In the genomic region with DNA sequence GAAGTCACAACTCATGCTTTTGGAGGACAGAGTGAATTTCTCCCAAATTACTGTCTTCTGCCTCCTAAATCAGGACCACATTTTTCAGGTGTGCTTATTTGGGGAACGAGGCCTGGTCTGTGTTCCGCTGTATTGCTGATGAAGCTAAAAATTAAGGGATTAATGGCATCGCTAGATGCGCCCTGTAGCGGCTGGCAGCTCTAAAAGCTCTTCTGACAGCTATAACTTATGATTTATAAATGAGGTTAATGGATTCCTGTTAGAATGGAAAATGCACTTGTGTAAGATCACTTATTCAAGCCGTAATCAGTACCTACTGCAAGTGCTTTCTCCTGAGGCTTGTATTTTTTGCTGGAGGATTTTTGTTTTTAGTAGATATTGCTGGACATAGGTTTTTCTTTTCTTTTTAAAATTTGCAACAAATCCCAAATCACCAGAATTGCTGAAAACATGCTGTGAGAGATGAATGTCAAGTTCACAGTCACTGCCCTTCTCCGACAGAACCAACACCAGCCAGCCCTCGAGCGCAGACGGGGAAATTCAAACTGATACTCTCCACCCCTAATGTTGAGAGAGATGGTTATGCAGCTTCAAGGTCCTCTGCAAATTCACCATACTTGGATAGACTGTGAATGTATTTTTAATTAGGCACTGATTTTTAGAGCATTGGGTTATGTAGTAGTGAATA, we compare ENCODE assay signal across 15 cellular contexts. TPM values are rescaled to one million over a fixed set of nuclear protein-coding genes. Genes with fewer than 3 reads are reported as not detected.
A peak's percentile ranks its signal among the peaks of the same experiment; 100 is the strongest.
DNase-seq lines count a peak whose midpoint lies in the region; ATAC-seq and TF ChIP-seq lines count a peak whose summit lies in the region.
"Had no signal": no experiment of that assay in that cellular context is flagged by ENCODE, and none has a peak within 500 bp of the region (broad histone marks: within the 10 kb centered on the region; RNA-seq: fewer than 3 reads in every experiment).

No MANE protein-coding gene starts in this region.

- ATAC-seq in WTC11, result no peak
- ATAC-seq: left colon, Right ventricle myocardium inferior had no signal

- no peaks in the 10 kb centered on the region for H3K9me3 Mint-ChIP-seq in T-helper 2 cell treated with Interferon-gamma antibody and Interleukin-4, amounts not matched to agents 5 μg/mL and 100 μg/mL, for 36 hours
- H3K9me3 Mint-ChIP-seq in activated CD4-positive, alpha-beta memory T cell treated with anti-CD3 and anti-CD28 coated beads for 36 hours, result no peaks in the 10 kb centered on the region
- H3K9me3 Mint-ChIP-seq in neural crest cell (no peaks in the 10 kb centered on the region), WTC11 (peaks cover 3% of the 10 kb centered on the region; the same call in 1 of the 2 replicates), chondrocyte (ENCODE audit: low read depth) (no peaks in the 10 kb centered on the region)
- H3K9me3 Mint-ChIP-seq: endodermal cell had no signal

- H3K36me3 Mint-ChIP-seq in T-helper 2 cell treated with Interferon-gamma antibody and Interleukin-4, amounts not matched to agents 5 μg/mL and 100 μg/mL, for 36 hours (ENCODE audit: low read depth), result no peaks in the 10 kb centered on the region
- H3K36me3 Mint-ChIP-seq in activated CD4-positive, alpha-beta memory T cell treated with anti-CD3 and anti-CD28 coated beads for 36 hours, result no peaks in the 10 kb centered on the region
- H3K36me3 Mint-ChIP-seq in neural crest cell (ENCODE audit: low read depth) (no peaks in the 10 kb centered on the region), WTC11 (no peaks in the 10 kb centered on the region), chondrocyte (ENCODE audit: low read depth) (peaks cover 4% of the 10 kb centered on the region)

- TF ChIP-seq CTCF in HEK293 (tag by site-specific recombination; IDR thresholded peaks at IDR 0.05) (no peak), neural crest cell (conservative IDR thresholded peaks at IDR 0.05) (no peak), WTC11 (IDR thresholded peaks at IDR 0.05) (no peak), chondrocyte (IDR thresholded peaks at IDR 0.05) (no peak)

- H3K4me3 Mint-ChIP-seq in T-helper 2 cell treated with Interferon-gamma antibody and Interleukin-4, amounts not matched to agents 5 μg/mL and 100 μg/mL, for 36 hours, result peak overlapping the region; percentile 58
- H3K4me3 Mint-ChIP-seq in activated CD4-positive, alpha-beta memory T cell treated with anti-CD3 and anti-CD28 coated beads for 36 hours, result no peak overlapping the region
- H3K4me3 Mint-ChIP-seq in neural crest cell (no peak overlapping the region), WTC11 (no peak overlapping the region), chondrocyte (ENCODE audit: unreplicated experiment) (no peak overlapping the region)
- H3K4me3 Mint-ChIP-seq: endodermal cell had no signal

- H3K27me3 Mint-ChIP-seq in T-helper 2 cell treated with Interferon-gamma antibody and Interleukin-4, amounts not matched to agents 5 μg/mL and 100 μg/mL, for 36 hours (ENCODE audit: low read depth), result peaks cover 37% of the 10 kb centered on the region
- H3K27me3 Mint-ChIP-seq in activated CD4-positive, alpha-beta memory T cell treated with anti-CD3 and anti-CD28 coated beads for 36 hours, result peaks cover 34% of the 10 kb centered on the region
- H3K27me3 Mint-ChIP-seq in neural crest cell (ENCODE audit: low read depth), result no peaks in the 10 kb centered on the region
- no peaks in the 10 kb centered on the region for H3K27me3 Mint-ChIP-seq in WTC11 (ENCODE audit: low read depth)
- no peaks in the 10 kb centered on the region for H3K27me3 Mint-ChIP-seq in chondrocyte (ENCODE audit: low read depth)

- DNase-seq in T-helper 2 cell treated with Interferon-gamma antibody and Interleukin-4, amounts not matched to agents 5 μg/mL and 100 μg/mL, for 36 hours (ENCODE audit: low spot score), result peak; percentile 20
- DNase-seq in T-helper 2 cell (no peak), neural crest cell (ENCODE audit: low read depth, low spot score) (no peak), WTC11 (ENCODE audit: low spot score) (no peak), chondrocyte (ENCODE audit: low spot score) (no peak), NCI-H510A treated with DMSO at 0.1 percent for 48 hours (lab: John Stamatoyannopoulos, UW) (no peak)
- peak; percentile 45 for DNase-seq in activated CD4-positive, alpha-beta memory T cell treated with anti-CD3 and anti-CD28 coated beads for 36 hours
- DNase-seq: central memory CD4-positive, alpha-beta T cell; endodermal cell; left colon; NCI-H2029 treated with DMSO at 0.1 percent for 48 hours; T1000; thyroid gland had no signal

- no peaks in the 10 kb centered on the region for H3K36me3 ChIP-seq in HEK293 (ENCODE audit: control insufficient read depth in 2 of 2, insufficient read depth in 1 of 2, low read length in 2 of 2)
- H3K36me3 ChIP-seq: thyroid gland had no signal

- peak overlapping the region; percentile 58 for H3K27ac Mint-ChIP-seq in T-helper 2 cell treated with Interferon-gamma antibody and Interleukin-4, amounts not matched to agents 5 μg/mL and 100 μg/mL, for 36 hours
- H3K27ac Mint-ChIP-seq in activated CD4-positive, alpha-beta memory T cell treated with anti-CD3 and anti-CD28 coated beads for 36 hours, result peak overlapping the region; percentile 1
- H3K27ac Mint-ChIP-seq in neural crest cell (ENCODE audit: unreplicated experiment) (peak overlapping the region; percentile 46), WTC11 (no peak overlapping the region), chondrocyte (ENCODE audit: unreplicated experiment) (no peak overlapping the region)
- H3K27ac Mint-ChIP-seq: endodermal cell had no signal

- H3K9me3 ChIP-seq in HEK293 (ENCODE audit: control insufficient read depth, insufficient read depth, low read depth, low read length), result no peaks in the 10 kb centered on the region
- H3K9me3 ChIP-seq: thyroid gland had no signal

- no peak overlapping the region for H3K27ac ChIP-seq in HEK293 (ENCODE audit: extremely low read depth, low read depth, low read length)

- H3K4me1 Mint-ChIP-seq in T-helper 2 cell treated with Interferon-gamma antibody and Interleukin-4, amounts not matched to agents 5 μg/mL and 100 μg/mL, for 36 hours (ENCODE audit: low read depth), result peaks cover 51% of the 10 kb centered on the region
- peaks cover 41% of the 10 kb centered on the region for H3K4me1 Mint-ChIP-seq in activated CD4-positive, alpha-beta memory T cell treated with anti-CD3 and anti-CD28 coated beads for 36 hours (ENCODE audit: low read depth)
- H3K4me1 Mint-ChIP-seq in neural crest cell (peaks cover 32% of the 10 kb centered on the region), WTC11 (peaks cover 46% of the 10 kb centered on the region), chondrocyte (ENCODE audit: low read depth) (peaks cover 64% of the 10 kb centered on the region)

- H3K4me3 ChIP-seq in HEK293 (ENCODE audit: low read depth, low read length), result no peak overlapping the region
- H3K4me3 ChIP-seq: thyroid gland had no signal

- intact Hi-C loops in activated CD4-positive, alpha-beta memory T cell treated with anti-CD3 and anti-CD28 coated beads for 36 hours (cut with micrococcal nuclease), result loop anchor here (1.0 to 10.0 kb wide), 5 partner anchors 48 to 302 kb away; a partner anchor contains a TSS

- POLR2A ChIA-PET in HEK293 (lab: Yijun Ruan, JAX), result no interaction called here
- POLR2A ChIA-PET in activated CD4-positive, alpha-beta memory T cell treated with anti-CD3 and anti-CD28 coated beads for 36 hours (lab: Charles Lee), result interaction anchor here (1.3 kb wide), 1 partner anchor 23 kb away, joined by 3 read pairs; no protein-coding TSS in a partner anchor
- POLR2A ChIA-PET in WTC11 (lab: Charles Lee), result interaction anchor here (0.7 kb wide), 1 partner anchor 269 kb away, joined by 3 read pairs; no protein-coding TSS in a partner anchor

- CTCF ChIA-PET in HEK293 (lab: Yijun Ruan, JAX) (interaction anchor here (0.5 to 2.0 kb wide), 5 partner anchors 26 to 273 kb away, joined by 3 to 7 read pairs (median 3); no protein-coding TSS in a partner anchor), WTC11 (lab: Charles Lee) (interaction anchor here (0.6 to 1.6 kb wide), 2 partner anchors 35 to 470 kb away, joined by 4 to 8 read pairs; no protein-coding TSS in a partner anchor)
- CTCF ChIA-PET in activated CD4-positive, alpha-beta memory T cell treated with anti-CD3 and anti-CD28 coated beads for 36 hours (lab: Charles Lee), result interaction anchor here (2.1 kb wide), 1 partner anchor 35 kb away, joined by 10 read pairs; no protein-coding TSS in a partner anchor

- peaks cover 4% of the 10 kb centered on the region; the same call in 1 of the 2 replicates for H3K4me1 ChIP-seq in HEK293 (ENCODE audit: control insufficient read depth, insufficient read depth, low read length)

TF ChIP-seq in HEK293, 187 proteins besides CTCF, POLR2A, EP300 and RAD21 (continues in another document):
- TF ChIP-seq KLF9 (tag by site-specific recombination; IDR thresholded peaks at IDR 0.05; ENCODE audit: low read depth) (no peak), IKZF3 (tag by site-specific recombination; IDR thresholded peaks at IDR 0.05) (no peak)

TF ChIP-seq in WTC11, 78 proteins besides CTCF, POLR2A, EP300 and RAD21 (continues in another document):
- TF ChIP-seq, protein P1, sequence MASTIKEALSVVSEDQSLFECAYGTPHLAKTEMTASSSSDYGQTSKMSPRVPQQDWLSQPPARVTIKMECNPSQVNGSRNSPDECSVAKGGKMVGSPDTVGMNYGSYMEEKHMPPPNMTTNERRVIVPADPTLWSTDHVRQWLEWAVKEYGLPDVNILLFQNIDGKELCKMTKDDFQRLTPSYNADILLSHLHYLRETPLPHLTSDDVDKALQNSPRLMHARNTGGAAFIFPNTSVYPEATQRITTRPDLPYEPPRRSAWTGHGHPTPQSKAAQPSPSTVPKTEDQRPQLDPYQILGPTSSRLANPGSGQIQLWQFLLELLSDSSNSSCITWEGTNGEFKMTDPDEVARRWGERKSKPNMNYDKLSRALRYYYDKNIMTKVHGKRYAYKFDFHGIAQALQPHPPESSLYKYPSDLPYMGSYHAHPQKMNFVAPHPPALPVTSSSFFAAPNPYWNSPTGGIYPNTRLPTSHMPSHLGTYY (CRISPR knock-in tag; IDR thresholded peaks at IDR 0.05), result no peak
- TF ChIP-seq CBFB (CRISPR knock-in tag; IDR thresholded peaks at IDR 0.05; ENCODE audit: low read depth) (no peak), EMX1 (CRISPR knock-in tag; IDR thresholded peaks at IDR 0.05) (no peak), ATF1 (CRISPR knock-in tag; IDR thresholded peaks at IDR 0.05) (no peak)
- TF ChIP-seq, protein P2, sequence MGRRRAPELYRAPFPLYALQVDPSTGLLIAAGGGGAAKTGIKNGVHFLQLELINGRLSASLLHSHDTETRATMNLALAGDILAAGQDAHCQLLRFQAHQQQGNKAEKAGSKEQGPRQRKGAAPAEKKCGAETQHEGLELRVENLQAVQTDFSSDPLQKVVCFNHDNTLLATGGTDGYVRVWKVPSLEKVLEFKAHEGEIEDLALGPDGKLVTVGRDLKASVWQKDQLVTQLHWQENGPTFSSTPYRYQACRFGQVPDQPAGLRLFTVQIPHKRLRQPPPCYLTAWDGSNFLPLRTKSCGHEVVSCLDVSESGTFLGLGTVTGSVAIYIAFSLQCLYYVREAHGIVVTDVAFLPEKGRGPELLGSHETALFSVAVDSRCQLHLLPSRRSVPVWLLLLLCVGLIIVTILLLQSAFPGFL (CRISPR knock-in tag; IDR thresholded peaks at IDR 0.05; ENCODE audit: borderline replicate concordance), result no peak

RNA-seq across cellular contexts. Expression of a gene that starts 49.1 kb away (rescaled TPM):
- total RNA-seq in activated CD4-positive, alpha-beta memory T cell treated with anti-CD3 and anti-CD28 coated beads for 36 hours, result 1 to 10 TPM; 3.6 to 3.8 TPM
- 46.1 and 46.6 TPM in 2 replicates for total RNA-seq in neural crest cell
- total RNA-seq in WTC11 (2021), result 64.2 to 90.0 TPM (median 65.0 TPM) in 3 replicates
- total RNA-seq in chondrocyte, result 75.5 to 184 TPM (median 176 TPM) in 3 replicates

Comparison
In these comparisons a context has a peak if more than half of its experiments do, and no peak if none do; other contexts are left out.
1. DNase-seq: peak in T-helper 2 cell treated with Interferon-gamma antibody and Interleukin-4, amounts not matched to agents 5 μg/mL and 100 μg/mL, for 36 hours (single experiment) and activated CD4-positive, alpha-beta memory T cell treated with anti-CD3 and anti-CD28 coated beads for 36 hours (single experiment); none in T-helper 2 cell (0 of 5), neural crest cell (single experiment), WTC11 (single experiment), chondrocyte (single experiment) and NCI-H510A treated with DMSO at 0.1 percent for 48 hours (single experiment).
2. H3K27ac Mint-ChIP-seq: peak in T-helper 2 cell treated with Interferon-gamma antibody and Interleukin-4, amounts not matched to agents 5 μg/mL and 100 μg/mL, for 36 hours (single experiment), activated CD4-positive, alpha-beta memory T cell treated with anti-CD3 and anti-CD28 coated beads for 36 hours (single experiment) and neural crest cell (single experiment); none in WTC11 (single experiment) and chondrocyte (single experiment).